1 cellular context compared by ENCODE assay signal in the genomic region with DNA sequence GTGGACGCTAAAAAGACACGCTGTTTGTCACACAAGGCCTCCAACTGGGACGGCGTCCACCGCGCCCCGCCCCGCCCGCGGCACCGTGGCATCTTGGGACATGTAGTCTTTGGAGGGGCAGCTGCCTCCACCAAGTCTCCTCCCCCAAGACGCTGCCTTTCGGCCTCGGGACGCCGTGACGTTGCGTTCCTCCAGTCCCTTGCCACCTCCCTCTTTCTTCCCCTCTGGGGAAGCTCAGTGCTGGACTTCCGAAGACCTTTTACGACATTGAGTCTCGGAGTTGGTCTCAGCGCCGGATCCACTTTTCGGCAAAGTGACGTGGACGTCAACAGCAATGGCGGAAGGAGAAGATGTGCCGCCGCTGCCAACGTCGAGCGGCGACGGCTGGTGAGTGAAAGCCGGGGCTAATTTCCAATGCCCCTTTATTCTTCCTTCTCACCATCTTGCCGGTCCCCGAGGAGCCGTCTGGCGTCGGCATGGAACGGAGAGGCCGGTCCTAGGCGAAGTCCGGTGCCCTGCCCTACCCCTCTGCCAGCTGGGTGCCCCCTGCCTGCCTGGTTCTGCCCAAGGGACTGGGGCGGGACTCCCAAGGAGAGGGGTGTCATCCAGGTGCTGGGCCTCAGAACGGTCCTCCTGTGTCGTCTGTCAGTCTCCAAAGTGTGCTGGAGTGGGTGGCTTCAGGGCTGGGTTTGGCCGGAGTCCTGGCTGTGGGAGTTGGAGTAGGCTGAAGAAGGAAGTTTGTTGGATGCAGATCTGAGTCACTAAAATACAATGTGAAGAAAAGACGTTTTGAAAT.
TF ChIP-seq lines count a peak whose summit lies in the region.

TSS of gene TBC1D23 (plus strand) at position 308 of the 796 bp plus-strand sequence. CDS start at position 335, 27 bp downstream.

TF ChIP-seq in liver, 16 proteins besides CTCF, POLR2A, EP300 and RAD21 (continued from another document):
- TF ChIP-seq, protein P1, sequence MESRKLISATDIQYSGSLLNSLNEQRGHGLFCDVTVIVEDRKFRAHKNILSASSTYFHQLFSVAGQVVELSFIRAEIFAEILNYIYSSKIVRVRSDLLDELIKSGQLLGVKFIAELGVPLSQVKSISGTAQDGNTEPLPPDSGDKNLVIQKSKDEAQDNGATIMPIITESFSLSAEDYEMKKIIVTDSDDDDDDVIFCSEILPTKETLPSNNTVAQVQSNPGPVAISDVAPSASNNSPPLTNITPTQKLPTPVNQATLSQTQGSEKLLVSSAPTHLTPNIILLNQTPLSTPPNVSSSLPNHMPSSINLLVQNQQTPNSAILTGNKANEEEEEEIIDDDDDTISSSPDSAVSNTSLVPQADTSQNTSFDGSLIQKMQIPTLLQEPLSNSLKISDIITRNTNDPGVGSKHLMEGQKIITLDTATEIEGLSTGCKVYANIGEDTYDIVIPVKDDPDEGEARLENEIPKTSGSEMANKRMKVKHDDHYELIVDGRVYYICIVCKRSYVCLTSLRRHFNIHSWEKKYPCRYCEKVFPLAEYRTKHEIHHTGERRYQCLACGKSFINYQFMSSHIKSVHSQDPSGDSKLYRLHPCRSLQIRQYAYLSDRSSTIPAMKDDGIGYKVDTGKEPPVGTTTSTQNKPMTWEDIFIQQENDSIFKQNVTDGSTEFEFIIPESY (IDR thresholded peaks at IDR 0.05), result peak; percentile 68
- TF ChIP-seq FOXA1 (IDR thresholded peaks at IDR 0.05) (peak; percentile 44), GABPA (IDR thresholded peaks at IDR 0.05 in 1 of 2, conservative IDR thresholded peaks at IDR 0.05 in 1 of 2) (peak; percentile 47 to 87), EGR1 (IDR thresholded peaks at IDR 0.05; ENCODE audit: low read depth in 2 of 2) (peak in 1 of 2 donors; percentile 36), HNF4G (IDR thresholded peaks at IDR 0.05) (no peak), YY1 (IDR thresholded peaks at IDR 0.05) (peak; percentile 99), SP1 (IDR thresholded peaks at IDR 0.05) (peak; percentile 79), RXRA (IDR thresholded peaks at IDR 0.05) (peak; percentile 51 to 61), MAX (IDR thresholded peaks at IDR 0.05) (peak; percentile 85), NR2F2 (IDR thresholded peaks at IDR 0.05) (no peak), HNF4A (conservative IDR thresholded peaks at IDR 0.05) (peak; percentile 68 to 70), FOXA2 (IDR thresholded peaks at IDR 0.05) (peak; percentile 45)
- TF ChIP-seq, protein P2, sequence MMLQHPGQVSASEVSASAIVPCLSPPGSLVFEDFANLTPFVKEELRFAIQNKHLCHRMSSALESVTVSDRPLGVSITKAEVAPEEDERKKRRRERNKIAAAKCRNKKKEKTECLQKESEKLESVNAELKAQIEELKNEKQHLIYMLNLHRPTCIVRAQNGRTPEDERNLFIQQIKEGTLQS (IDR thresholded peaks at IDR 0.05), result peak; percentile 58
